26 cellular contexts compared by ENCODE assay signal in genomic region chr3:106795553-106795952, GRCh38.
"Had no signal": no experiment of that assay in that cellular context is flagged by ENCODE, and none has a peak within 500 bp of the region (broad histone marks: within the 10 kb centered on the region; RNA-seq: fewer than 3 reads in every experiment).

No MANE protein-coding gene starts in this region.

- H3K9me3 ChIP-seq: colonic mucosa, gastrocnemius medialis, gastroesophageal sphincter had no signal

- H3K4me1 ChIP-seq: colonic mucosa, esophagus muscularis mucosa, esophagus squamous epithelium, gastrocnemius medialis, gastroesophageal sphincter, heart left ventricle, heart right ventricle had no signal

- H3K27me3 ChIP-seq: colonic mucosa, dorsolateral prefrontal cortex, esophagus muscularis mucosa, esophagus squamous epithelium, foreskin keratinocyte, gastrocnemius medialis, gastroesophageal sphincter, heart left ventricle, heart right ventricle, hepatocyte had no signal

- DNase-seq: colonic mucosa; cortex of kidney; dermis blood vessel endothelial cell; dorsolateral prefrontal cortex; effector CD4-positive, alpha-beta T cell; effector CD8-positive, alpha-beta T cell; effector memory CD4-positive, alpha-beta T cell; effector memory CD8-positive, alpha-beta T cell; endodermal cell; erythroblast; esophagus squamous epithelium; foreskin fibroblast; foreskin keratinocyte; foreskin melanocyte; gastrocnemius medialis; glutamatergic neuron; head of caudate nucleus; heart left ventricle; heart right ventricle; hippocampal formation had no signal

- H3K4me2 ChIP-seq: hepatocyte had no signal

- H3K27ac ChIP-seq: colonic mucosa, coronary artery, dorsolateral prefrontal cortex, epithelial cell of prostate, esophagus muscularis mucosa, esophagus squamous epithelium, foreskin keratinocyte, gastrocnemius medialis, gastroesophageal sphincter, heart left ventricle, heart right ventricle, hepatocyte had no signal

- ATAC-seq: effector memory CD8-positive, alpha-beta T cell; esophagus mucosa; foreskin keratinocyte; gastrocnemius medialis; gastroesophageal sphincter; heart left ventricle; heart right ventricle had no signal

- H2AFZ ChIP-seq: hepatocyte had no signal

- H3K79me2 ChIP-seq: hepatocyte had no signal

- H3K36me3 ChIP-seq: colonic mucosa, esophagus muscularis mucosa, esophagus squamous epithelium, gastrocnemius medialis, gastroesophageal sphincter, heart left ventricle, heart right ventricle had no signal

- H3K4me3 ChIP-seq: colonic mucosa, coronary artery, dorsolateral prefrontal cortex, esophagus muscularis mucosa, esophagus squamous epithelium, gastrocnemius medialis, gastroesophageal sphincter, heart left ventricle, heart right ventricle, hepatocyte had no signal
